ENCODE assay signal across 21 cellular contexts in the genomic region with DNA sequence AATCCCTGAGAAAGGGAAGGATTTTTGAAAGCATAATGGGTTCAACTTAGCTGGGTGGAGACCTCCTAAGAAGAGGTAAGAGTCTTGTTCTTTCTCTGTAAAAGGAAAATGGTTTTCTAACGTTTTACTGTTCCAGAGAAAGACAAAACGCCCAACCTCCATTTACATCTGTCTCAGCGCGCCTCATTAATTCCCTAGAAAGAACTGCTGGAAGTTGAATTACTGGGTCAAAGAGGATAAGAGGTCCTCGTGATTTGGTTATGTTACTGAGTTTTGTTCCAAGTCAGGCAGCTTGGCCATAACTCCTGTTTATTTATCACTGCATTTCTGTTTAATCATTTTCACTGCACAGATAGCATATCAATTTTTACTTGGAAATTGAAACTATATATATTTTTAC.
DNase-seq lines count a peak whose midpoint lies in the region; ATAC-seq and TF ChIP-seq lines count a peak whose summit lies in the region.
"Had no signal": no experiment of that assay in that cellular context is flagged by ENCODE, and none has a peak within 500 bp of the region (broad histone marks: within the 10 kb centered on the region; RNA-seq: fewer than 3 reads in every experiment).

No MANE protein-coding gene starts in this region.

- no peak overlapping the region for H3K4me2 ChIP-seq in neuronal stem cell (ENCODE audit: insufficient read depth, low read length, poor library complexity, severe bottlenecking)
- H3K4me2 ChIP-seq: A549; BLaER1 treated with 17β-estradiol and CSF1 and Interleukin-3, amounts not matched to agents 10 nM and 100 nM had no signal

- H3K79me1 ChIP-seq in neuronal stem cell (ENCODE audit: low read depth, low read length), result no peaks in the 10 kb centered on the region

- H3K4me3 Mint-ChIP-seq in brain, result no peak overlapping the region
- H3K4me3 Mint-ChIP-seq: CD14-positive monocyte; CD4-positive, alpha-beta T cell; CD8-positive, alpha-beta memory T cell had no signal

- no peaks in the 10 kb centered on the region for H3K36me3 Mint-ChIP-seq in brain
- H3K36me3 Mint-ChIP-seq: CD14-positive monocyte had no signal

- H3K23ac ChIP-seq in neuronal stem cell (ENCODE audit: low read depth, low read length, poor library complexity), result no peak overlapping the region

- no peak overlapping the region for H2BK15ac ChIP-seq in neuronal stem cell (ENCODE audit: low read length)

- H2AFZ ChIP-seq in neuronal stem cell (ENCODE audit: low read length), result peak overlapping the region; percentile 28
- H2AFZ ChIP-seq: GM23248 had no signal

- H3K4me3 ChIP-seq in neuronal stem cell (ENCODE audit: low read length in 2 of 2), result no peak overlapping the region
- H3K4me3 ChIP-seq in subcutaneous abdominal adipose tissue (ENCODE audit: low read depth in 1 of 5, low read length in 5 of 5), result peak overlapping the region in 3 of 5 donors; percentile 7 to 22 (median 22)
- H3K4me3 ChIP-seq: A549; BLaER1 treated with 17β-estradiol and CSF1 and Interleukin-3, amounts not matched to agents 10 nM and 100 nM; GM23248 had no signal

- H2BK5ac ChIP-seq in neuronal stem cell (ENCODE audit: low read length), result no peak overlapping the region

- H3K18ac ChIP-seq in neuronal stem cell (ENCODE audit: low read length), result no peak overlapping the region

- ATAC-seq in GM21717 (IDR thresholded peaks at IDR 0.05; ENCODE audit: unreplicated experiment), result no peak
- ATAC-seq: A549 had no signal

- H3K9me3 Mint-ChIP-seq in brain, result peaks cover 14 to 90% (median 27%) of the 10 kb centered on the region in 5 experiments

- H3K27ac ChIP-seq in neuronal stem cell (replicated peaks; ENCODE audit: low read length), result no peak overlapping the region
- H3K27ac ChIP-seq in subcutaneous abdominal adipose tissue (ENCODE audit: low read depth, low read length), result no peak overlapping the region
- H3K27ac ChIP-seq: A549; BLaER1 treated with 17β-estradiol and CSF1 and Interleukin-3, amounts not matched to agents 10 nM and 100 nM; GM23248 had no signal

- no peak overlapping the region for H2AK5ac ChIP-seq in neuronal stem cell (ENCODE audit: low read depth, low read length)

- no peaks in the 10 kb centered on the region for H3K36me3 ChIP-seq in neuronal stem cell (replicated peaks in 1 of 2; ENCODE audit: control insufficient read depth in 2 of 2, insufficient read depth in 2 of 2, low read length in 2 of 2)
- H3K36me3 ChIP-seq in subcutaneous abdominal adipose tissue (ENCODE audit: control insufficient read depth in 5 of 5, insufficient read depth in 5 of 5, low read length in 5 of 5), result no peaks in the 10 kb centered on the region
- H3K36me3 ChIP-seq: BE2C; BLaER1 treated with 17β-estradiol and CSF1 and Interleukin-3, amounts not matched to agents 10 nM and 100 nM had no signal

- no peak overlapping the region for H3K4ac ChIP-seq in neuronal stem cell (ENCODE audit: low read length)

- H3K14ac ChIP-seq in neuronal stem cell (ENCODE audit: low read length), result no peak overlapping the region

- H3K4me1 Mint-ChIP-seq in brain, result peaks cover 31% of the 10 kb centered on the region
- H3K4me1 Mint-ChIP-seq: CD14-positive monocyte; CD8-positive, alpha-beta memory T cell had no signal

- peaks cover 4 to 11% of the 10 kb centered on the region in 2 donors for H3K4me1 ChIP-seq in neuronal stem cell (ENCODE audit: control insufficient read depth in 2 of 2, insufficient read depth in 1 of 2, low read depth in 1 of 2, low read length in 2 of 2)
- H3K4me1 ChIP-seq in subcutaneous abdominal adipose tissue (ENCODE audit: control insufficient read depth in 5 of 5, insufficient read depth in 5 of 5, low read length in 5 of 5), result peaks cover 0 to 25% (median 13%) of the 10 kb centered on the region in 5 donors
- H3K4me1 ChIP-seq: A549; BE2C; BLaER1 treated with 17β-estradiol and CSF1 and Interleukin-3, amounts not matched to agents 10 nM and 100 nM had no signal

- H2BK120ac ChIP-seq in neuronal stem cell (ENCODE audit: low read depth, low read length), result no peak overlapping the region

- WGBS in neuronal stem cell (ENCODE audit: extremely low coverage in 2 of 2, insufficient read length in 2 of 2, insufficient replicate concordance in 1 of 2), 2 donors, result no CpG with 5 or more reads among the region's 5 CpGs

- no peak overlapping the region for H3K9ac ChIP-seq in neuronal stem cell (ENCODE audit: low read depth, low read length, poor library complexity)
- H3K9ac ChIP-seq in subcutaneous abdominal adipose tissue (ENCODE audit: low read length in 5 of 5), result no peak overlapping the region
- H3K9ac ChIP-seq: BLaER1 treated with 17β-estradiol and CSF1 and Interleukin-3, amounts not matched to agents 10 nM and 100 nM; GM23248 had no signal

- peak overlapping the region in 3 of 5 experiments; percentile 20 to 78 (median 62) for H3K27ac Mint-ChIP-seq in brain
- H3K27ac Mint-ChIP-seq: CD14-positive monocyte; CD4-positive, alpha-beta T cell; CD8-positive, alpha-beta memory T cell had no signal

- TF ChIP-seq CTCF in brain (conservative IDR thresholded peaks at IDR 0.05), result no peak

- no peak overlapping the region for H2BK12ac ChIP-seq in neuronal stem cell (ENCODE audit: low read length)

- H4K91ac ChIP-seq in neuronal stem cell (ENCODE audit: low read depth, low read length, poor library complexity), result no peak overlapping the region

- H3K9me3 ChIP-seq in neuronal stem cell (replicated peaks in 1 of 2; ENCODE audit: control insufficient read depth in 2 of 2, insufficient read depth in 1 of 2, low read depth in 1 of 2, low read length in 2 of 2), result peaks cover 10 to 19% of the 10 kb centered on the region in 2 donors
- peaks cover 0 to 14% (median 0%) of the 10 kb centered on the region in 5 donors for H3K9me3 ChIP-seq in subcutaneous abdominal adipose tissue (ENCODE audit: control insufficient read depth in 5 of 5, low read length in 5 of 5)
- H3K9me3 ChIP-seq: BE2C; BLaER1 treated with 17β-estradiol and CSF1 and Interleukin-3, amounts not matched to agents 10 nM and 100 nM had no signal

- H3K27me3 ChIP-seq in neuronal stem cell (ENCODE audit: control insufficient read depth in 3 of 3, insufficient read depth in 3 of 3, low read depth in 1 of 3, low read length in 3 of 3) (no peaks in the 10 kb centered on the region), subcutaneous abdominal adipose tissue (ENCODE audit: control insufficient read depth in 5 of 5, insufficient read depth in 4 of 5, low read length in 5 of 5) (peaks cover 0 to 3% (median 0%) of the 10 kb centered on the region in 5 donors)
- H3K27me3 ChIP-seq: BE2C; BLaER1 treated with 17β-estradiol and CSF1 and Interleukin-3, amounts not matched to agents 10 nM and 100 nM had no signal

- peak; percentile 44 for DNase-seq in NCI-H2227 (lab: John Stamatoyannopoulos, UW; ENCODE audit: unreplicated experiment)
- no peak for DNase-seq in neuronal stem cell (ENCODE audit: low spot score)
- DNase-seq in activated CD4-positive, alpha-beta T cell treated with anti-CD3 and anti-CD28 coated beads for 48 hours, result no peak
- DNase-seq in NCI-H2171 (lab: John Stamatoyannopoulos, UW), result no peak
- DNase-seq: 8988T; ACHN; AML-193; BE2C; CD4-positive, alpha-beta T cell; CD8-positive, alpha-beta memory T cell; DMS 273 treated with DMSO at 0.1 percent for 48 hours; DND-41; GM23248; H7; HCEC 1CT had no signal

- peaks cover 2% of the 10 kb centered on the region for H3K27me3 Mint-ChIP-seq in brain
- H3K27me3 Mint-ChIP-seq: CD4-positive, alpha-beta T cell had no signal

- H4K8ac ChIP-seq in neuronal stem cell (ENCODE audit: low read depth, low read length), result no peak overlapping the region

Comparison
In these comparisons a context has a peak if more than half of its experiments do, and no peak if none do; other contexts are left out.
1. H3K4me3 ChIP-seq: peak in subcutaneous abdominal adipose tissue (3 of 5); none in neuronal stem cell (0 of 2).